Comparison of ENCODE assay signal across 24 cellular contexts in genomic region chr21:21028275-21028814, GRCh38. TPM values are rescaled to one million over a fixed set of nuclear protein-coding genes. Genes with fewer than 3 reads are reported as not detected.
"Had no signal": no experiment of that assay in that cellular context is flagged by ENCODE, and none has a peak within 500 bp of the region (broad histone marks: within the 10 kb centered on the region; RNA-seq: fewer than 3 reads in every experiment).

No MANE protein-coding gene starts in this region.

- H2AFZ ChIP-seq: hepatocyte had no signal

- H3K79me2 ChIP-seq: hepatocyte had no signal

- H3K9me3 ChIP-seq: colonic mucosa, gastrocnemius medialis, mucosa of descending colon, spleen, testis had no signal

- DNase-seq: activated CD4-positive, alpha-beta T cell treated with anti-CD3 and anti-CD28 coated beads for 4 hours; activated CD4-positive, alpha-beta T cell treated with anti-CD3 and anti-CD28 coated beads, Interleukin-2, amount 50 U/mL, for 4 hours; activated CD4-positive, CD25-positive, alpha-beta regulatory T cell; activated CD8-positive, alpha-beta memory T cell treated with anti-CD3 and anti-CD28 coated beads for 24 hours; activated effector memory CD4-positive, alpha-beta T cell treated with anti-CD3 and anti-CD28 coated beads, Interleukin-2, amount 50 U/mL, for 16 hours; activated naive CD4-positive, alpha-beta T cell treated with anti-CD3 and anti-CD28 coated beads for 36 hours; activated naive CD8-positive, alpha-beta T cell treated with anti-CD3 and anti-CD28 coated beads for 36 hours; amniotic stem cell; colonic mucosa; dorsolateral prefrontal cortex; effector memory CD8-positive, alpha-beta T cell; gastrocnemius medialis; islet precursor cell; left ventricle myocardium superior; mucosa of descending colon; right cardiac atrium; spleen; stimulated activated CD4-positive, alpha-beta T cell treated with anti-CD3 and anti-CD28 coated beads, Interleukin-2, amount 100 ng/mL, for 48 hours; stimulated activated naive CD4-positive, alpha-beta T cell treated with Interleukin-2 at 50 U/mL for 16 hours; T-helper 1 cell; testis; trophoblast cell had no signal

- H3K36me3 ChIP-seq: colonic mucosa, gastrocnemius medialis, spleen had no signal

- H3K4me3 ChIP-seq: colonic mucosa, gastrocnemius medialis, hepatocyte, mucosa of descending colon, spleen, testis had no signal

- H3K4me1 ChIP-seq: colonic mucosa, gastrocnemius medialis, spleen, testis had no signal

- H3K27ac ChIP-seq: colonic mucosa, gastrocnemius medialis, hepatocyte, spleen, testis had no signal

- H3K4me2 ChIP-seq: hepatocyte had no signal

- H3K27me3 ChIP-seq: colonic mucosa, dorsolateral prefrontal cortex, gastrocnemius medialis, hepatocyte, spleen, testis had no signal

- ATAC-seq: effector memory CD8-positive, alpha-beta T cell; gastrocnemius medialis; left ventricle myocardium superior; mucosa of descending colon; natural killer cell treated with Interleukin-12 subunit alpha and Interleukin-12 subunit beta and Interleukin-15 and Interleukin-18, amount 100 ng/mL, for 72 hours; right cardiac atrium had no signal

RNA-seq across cellular contexts. Expression of gene NCAM2, which starts 30.1 kb away (rescaled TPM):
- total RNA-seq: activated naive CD4-positive, alpha-beta T cell treated with anti-CD3 and anti-CD28 coated beads for 36 hours; activated naive CD8-positive, alpha-beta T cell treated with anti-CD3 and anti-CD28 coated beads for 36 hours; natural killer cell treated with Interleukin-12 subunit alpha and Interleukin-12 subunit beta and Interleukin-15 and Interleukin-18, amount 100 ng/mL, for 72 hours had no signal
